In the genomic region with DNA sequence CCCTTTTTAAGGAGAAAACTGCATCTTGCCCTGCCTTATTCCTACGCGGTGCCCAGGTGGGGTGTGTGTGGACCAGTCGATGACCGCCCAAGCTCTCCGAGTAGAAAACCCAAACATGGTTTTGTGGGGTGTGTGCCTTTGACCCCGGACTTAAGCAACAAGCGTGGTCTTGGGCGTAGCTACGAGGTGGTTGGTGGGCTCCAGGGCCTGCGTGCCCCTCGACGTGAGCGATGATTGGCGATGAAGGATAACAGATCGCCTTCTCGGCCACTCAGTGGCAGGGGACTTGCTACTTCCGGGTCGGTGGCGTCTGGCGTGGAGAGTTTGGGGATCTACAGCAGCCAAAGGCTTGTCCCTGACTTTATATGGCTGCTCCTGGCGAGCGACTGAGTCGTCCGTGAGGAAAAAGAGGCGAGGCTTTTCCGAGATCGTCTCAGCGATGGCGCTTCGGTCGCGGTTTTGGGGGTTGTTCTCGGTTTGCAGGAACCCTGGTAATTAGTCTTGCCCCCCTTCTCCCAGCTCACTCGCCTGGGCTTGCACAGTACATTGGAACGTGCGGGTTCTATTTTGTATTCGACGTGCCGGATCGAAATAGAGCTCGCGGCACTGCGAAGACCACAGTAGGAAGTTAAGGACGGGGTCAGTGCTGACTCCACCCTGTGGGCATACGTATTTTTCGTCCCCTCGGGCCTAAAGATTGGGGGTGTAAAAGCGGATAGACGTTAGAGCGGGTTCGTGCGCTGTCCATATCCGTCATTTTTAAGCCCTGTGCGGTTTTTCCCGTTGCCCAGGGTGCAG, we compare ENCODE assay signal across 1 cellular context.
A peak's percentile ranks its signal among the peaks of the same experiment; 100 is the strongest.
TF ChIP-seq lines count a peak whose summit lies in the region.

A gene (plus strand): TSS at position 319 of the 798 bp plus-strand sequence. CDS start 121 bp downstream, at position 440.

TF ChIP-seq in HCT116, 20 proteins besides CTCF, POLR2A, EP300 and RAD21 (continued from another document):
- TF ChIP-seq YY1 (IDR thresholded peaks at IDR 0.05; ENCODE audit: extremely low read depth, insufficient replicate concordance, low read depth, low read length) (peak; percentile 81), ZNF274 (IDR thresholded peaks at IDR 0.05; ENCODE audit: low read depth, low read length) (no peak), EZH2phosphoT487 (IDR thresholded peaks at IDR 0.05; ENCODE audit: borderline replicate concordance) (no peak), SRF (IDR thresholded peaks at IDR 0.05; ENCODE audit: low read depth) (no peak; the same call in 1 of the 2 replicates), FOSL1 (IDR thresholded peaks at IDR 0.05; ENCODE audit: low read depth) (no peak), TCF7L2 (IDR thresholded peaks at IDR 0.05; ENCODE audit: borderline replicate concordance, extremely low read depth, insufficient read depth, insufficient read length) (no peak)
- TF ChIP-seq, protein P1, sequence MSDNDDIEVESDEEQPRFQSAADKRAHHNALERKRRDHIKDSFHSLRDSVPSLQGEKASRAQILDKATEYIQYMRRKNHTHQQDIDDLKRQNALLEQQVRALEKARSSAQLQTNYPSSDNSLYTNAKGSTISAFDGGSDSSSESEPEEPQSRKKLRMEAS (IDR thresholded peaks at IDR 0.05), result peak; percentile 71
